ENCODE assay signal across 8 cellular contexts in the genomic region with DNA sequence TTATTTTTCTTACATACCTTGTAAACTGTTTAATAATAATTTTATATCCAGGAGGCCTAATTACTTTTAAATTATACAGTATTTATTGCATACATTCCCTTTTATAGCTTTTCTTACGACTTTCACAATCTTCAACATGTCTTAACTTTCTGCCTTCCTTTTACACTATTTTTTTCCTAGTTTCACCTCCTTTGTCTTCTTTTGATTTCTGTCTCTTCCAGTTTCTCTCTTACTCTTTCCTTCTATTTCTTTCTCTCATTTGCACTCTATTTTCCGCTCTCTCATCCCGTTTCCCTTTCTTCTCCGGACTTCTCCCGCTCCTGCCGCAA. TPM values are rescaled to one million over a fixed set of nuclear protein-coding genes. Genes with fewer than 3 reads are reported as not detected.
DNase-seq lines count a peak whose midpoint lies in the region; ATAC-seq lines count a peak whose summit lies in the region.

No MANE protein-coding gene starts in this region.

- peak overlapping the region; percentile 65 to 77 for H3K9ac ChIP-seq in duodenal mucosa (ENCODE audit: low read depth in 1 of 2, low read length in 2 of 2)
- peak overlapping the region; percentile 45 for H3K9ac ChIP-seq in muscle layer of colon (ENCODE audit: low read length)

- H3K4me3 ChIP-seq in duodenal mucosa (ENCODE audit: low read depth in 1 of 2, low read length in 2 of 2) (peak overlapping the region; percentile 68 to 80), muscle layer of colon (ENCODE audit: low read depth in 1 of 2, low read length in 2 of 2) (peak overlapping the region; percentile 71 to 80), aorta (ENCODE audit: low read length in 2 of 2) (peak overlapping the region; percentile 11 to 98)

- H3K9me3 ChIP-seq in duodenal mucosa (ENCODE audit: control insufficient read depth in 1 of 2, low read length in 2 of 2) (no peaks in the 10 kb centered on the region), muscle layer of colon (ENCODE audit: low read length) (no peaks in the 10 kb centered on the region), aorta (ENCODE audit: control insufficient read depth, low read length) (no peaks in the 10 kb centered on the region)

- H3K27ac ChIP-seq in duodenal mucosa (ENCODE audit: low read depth, low read length) (no peak overlapping the region), muscle layer of colon (ENCODE audit: low read depth, low read length) (peak overlapping the region; percentile 90), aorta (ENCODE audit: low read depth in 1 of 2, low read length in 2 of 2) (peak overlapping the region in 1 of 2 donors; percentile 94)

- peak overlapping the region; percentile 66 for H3K4me3 Mint-ChIP-seq in stimulated activated naive CD8-positive, alpha-beta T cell treated with anti-CD3 and anti-CD28 coated beads, Interleukin-15, Interleukin-2, amounts not matched to agents 100 ng/mL and 50 ng/mL, for 24 hours

- no peaks in the 10 kb centered on the region for H3K9me3 Mint-ChIP-seq in stimulated activated naive CD8-positive, alpha-beta T cell treated with anti-CD3 and anti-CD28 coated beads, Interleukin-15, Interleukin-2, amounts not matched to agents 100 ng/mL and 50 ng/mL, for 24 hours

- peaks cover 0 to 8% of the 10 kb centered on the region in 2 donors for H3K36me3 ChIP-seq in duodenal mucosa (ENCODE audit: control insufficient read depth in 1 of 2, insufficient read depth in 2 of 2, low read length in 2 of 2)
- peaks cover 5% of the 10 kb centered on the region for H3K36me3 ChIP-seq in muscle layer of colon (ENCODE audit: insufficient read depth, low read length)
- no peaks in the 10 kb centered on the region for H3K36me3 ChIP-seq in aorta (ENCODE audit: control insufficient read depth in 1 of 2, insufficient read depth in 2 of 2, low read length in 1 of 2)

- H3K27me3 ChIP-seq in duodenal mucosa (ENCODE audit: control insufficient read depth in 1 of 2, insufficient read depth in 2 of 2, low read length in 2 of 2) (no peaks in the 10 kb centered on the region), muscle layer of colon (ENCODE audit: control insufficient read depth in 1 of 2, insufficient read depth in 2 of 2, low read length in 2 of 2) (no peaks in the 10 kb centered on the region), aorta (ENCODE audit: control insufficient read depth in 1 of 2, insufficient read depth in 2 of 2, low read length in 1 of 2) (no peaks in the 10 kb centered on the region)

- peaks cover 30% of the 10 kb centered on the region for H3K4me1 Mint-ChIP-seq in stimulated activated naive CD8-positive, alpha-beta T cell treated with anti-CD3 and anti-CD28 coated beads, Interleukin-15, Interleukin-2, amounts not matched to agents 100 ng/mL and 50 ng/mL, for 24 hours (ENCODE audit: low read depth)

- intact Hi-C loops in aorta (cut with DNase I) (no loop called here), left colon (cut with DNase I, micrococcal nuclease) (no loop called here)

- 7 to 13% methylated on average over 6 of the region's 6 CpGs for WGBS in aorta, 2 donors

- H3K4me1 ChIP-seq in duodenal mucosa (ENCODE audit: control insufficient read depth in 1 of 2, insufficient read depth in 2 of 2, low read length in 2 of 2) (peaks cover 13 to 14% of the 10 kb centered on the region in 2 donors), muscle layer of colon (ENCODE audit: insufficient read depth, low read length) (peaks cover 4% of the 10 kb centered on the region), aorta (ENCODE audit: control insufficient read depth in 1 of 2, insufficient read depth in 2 of 2, low read length in 2 of 2) (no peaks in the 10 kb centered on the region)

- DNase-seq in stimulated activated naive CD8-positive, alpha-beta T cell treated with anti-CD3 and anti-CD28 coated beads, Interleukin-15, Interleukin-2, amounts not matched to agents 100 U/mL and 50 U/mL, for 24 hours: no peak
- DNase-seq in aorta: no peak
- DNase-seq in MV-4-11 (lab: John Stamatoyannopoulos, UW): no peak
- DNase-seq in left colon: no peak

- no peak for ATAC-seq in stimulated activated naive CD8-positive, alpha-beta T cell treated with anti-CD3 and anti-CD28 coated beads, Interleukin-15, Interleukin-2, amounts not matched to agents 100 U/mL and 50 U/mL, for 24 hours
- no peak for ATAC-seq in aorta (ENCODE audit: low FRiP score)
- ATAC-seq in HG02763 (IDR thresholded peaks at IDR 0.05; ENCODE audit: unreplicated experiment): no peak
- ATAC-seq in left colon: no peak

- H3K27me3 Mint-ChIP-seq in stimulated activated naive CD8-positive, alpha-beta T cell treated with anti-CD3 and anti-CD28 coated beads, Interleukin-15, Interleukin-2, amounts not matched to agents 100 ng/mL and 50 ng/mL, for 24 hours: no peaks in the 10 kb centered on the region

- peaks cover 44% of the 10 kb centered on the region for H3K36me3 Mint-ChIP-seq in stimulated activated naive CD8-positive, alpha-beta T cell treated with anti-CD3 and anti-CD28 coated beads, Interleukin-15, Interleukin-2, amounts not matched to agents 100 ng/mL and 50 ng/mL, for 24 hours (ENCODE audit: low read depth)

- peak overlapping the region; percentile 73 for H3K27ac Mint-ChIP-seq in stimulated activated naive CD8-positive, alpha-beta T cell treated with anti-CD3 and anti-CD28 coated beads, Interleukin-15, Interleukin-2, amounts not matched to agents 100 ng/mL and 50 ng/mL, for 24 hours

RNA-seq across cellular contexts. Expression of a gene that starts 11.5 kb away (rescaled TPM):
- total RNA-seq in aorta: 1 to 10 TPM; 8.0 to 8.5 TPM
- polyA plus RNA-seq in aorta: 1 to 10 TPM; 4.5 to 6.1 TPM
- 10 to 100 TPM; 24.1 to 31.7 TPM for total RNA-seq in left colon

RNA-seq across cellular contexts. Expression of a gene that starts 26.9 kb away (rescaled TPM):
- total RNA-seq in aorta (10 to 100 TPM; 14.1 to 15.8 TPM), left colon (10 to 100 TPM; 13.0 to 22.4 TPM)
- polyA plus RNA-seq in aorta: 1 to 10 TPM; 1.5 to 4.6 TPM

RNA-seq across cellular contexts. Expression of a gene that starts 33.8 kb away (rescaled TPM):
- total RNA-seq in aorta (10 to 100 TPM in 1 of 2 donors, 1 to 10 TPM in 1; 9.8 to 17.9 TPM), left colon (10 to 100 TPM; 13.0 to 15.2 TPM)
- polyA plus RNA-seq in aorta: 1 to 10 TPM; 3.7 to 6.6 TPM

RNA-seq across cellular contexts. Expression of a gene that starts 46.4 kb away (rescaled TPM):
- 10 to 100 TPM; 24.9 to 40.8 TPM for total RNA-seq in aorta
- polyA plus RNA-seq in aorta: 1 to 10 TPM; 3.4 to 9.6 TPM
- 10 to 100 TPM; 50.5 to 64.8 TPM for total RNA-seq in left colon

RNA-seq across cellular contexts. Expression of a gene that starts 56.6 kb away (rescaled TPM):
- total RNA-seq in aorta (10 to 100 TPM in 1 of 2 donors, 1 to 10 TPM in 1; 7.8 to 13.6 TPM), left colon (10 to 100 TPM; 13.3 to 16.5 TPM)
- polyA plus RNA-seq in aorta: 1 to 10 TPM; 4.8 to 5.4 TPM
